Comparison of ENCODE assay signal across 8 cellular contexts in genomic region chr1:227948493-227949260, GRCh38. TPM values are rescaled to one million over a fixed set of nuclear protein-coding genes. Genes with fewer than 3 reads are reported as not detected.
DNase-seq lines count a peak whose midpoint lies in the region; ATAC-seq and TF ChIP-seq lines count a peak whose summit lies in the region.

No MANE protein-coding gene starts in this region.

- H3K27me3 Mint-ChIP-seq in CD4-positive, CD25-positive, alpha-beta regulatory T cell, result peaks cover 44% of the 10 kb centered on the region
- H3K27me3 Mint-ChIP-seq in neural crest cell (ENCODE audit: low read depth), result peaks cover 36% of the 10 kb centered on the region

- no peak for DNase-seq in CD4-positive, CD25-positive, alpha-beta regulatory T cell
- DNase-seq in LNCaP clone FGC (ENCODE audit: low read depth) (no peak), dorsolateral prefrontal cortex (peak in 4 of 10 donors; percentile 7 to 31 (median 22)), neural crest cell (ENCODE audit: low read depth, low spot score) (no peak), Ammon's horn (ENCODE audit: low spot score) (no peak), NCI-H1694 treated with DMSO at 0.1 percent for 48 hours (lab: John Stamatoyannopoulos, UW) (no peak)
- no peak for DNase-seq in central memory CD4-positive, alpha-beta T cell

- no peak for ATAC-seq in CD4-positive, CD25-positive, alpha-beta regulatory T cell (ENCODE audit: low read depth in 2 of 2)
- ATAC-seq in HG02938 (IDR thresholded peaks at IDR 0.05; ENCODE audit: unreplicated experiment), result no peak

- TF ChIP-seq CTCF in LNCaP clone FGC (IDR thresholded peaks at IDR 0.05; ENCODE audit: control insufficient read depth, extremely low read depth, insufficient read depth) (no peak), dorsolateral prefrontal cortex (IDR thresholded peaks at IDR 0.05 in 54 of 56, conservative IDR thresholded peaks at IDR 0.05 in 2 of 56; ENCODE audit: low read depth in 1 of 56, partially characterized antibody in 56 of 56) (no peak), neural crest cell (conservative IDR thresholded peaks at IDR 0.05) (no peak)

- no peak overlapping the region for H3K27ac Mint-ChIP-seq in CD4-positive, CD25-positive, alpha-beta regulatory T cell
- H3K27ac Mint-ChIP-seq in neural crest cell (ENCODE audit: unreplicated experiment), result no peak overlapping the region

- peak overlapping the region in 3 of 4 donors; percentile 67 to 78 (median 75) for H3K4me3 Mint-ChIP-seq in CD4-positive, CD25-positive, alpha-beta regulatory T cell
- H3K4me3 Mint-ChIP-seq in neural crest cell, result peak overlapping the region; percentile 80

- no peaks in the 10 kb centered on the region for H3K9me3 ChIP-seq in CD4-positive, CD25-positive, alpha-beta regulatory T cell (ENCODE audit: control insufficient read depth in 2 of 2, low read length in 2 of 2)

- no peaks in the 10 kb centered on the region for H3K27me3 ChIP-seq in CD4-positive, CD25-positive, alpha-beta regulatory T cell (ENCODE audit: control insufficient read depth, insufficient read depth, low read length)
- H3K27me3 ChIP-seq in dorsolateral prefrontal cortex, result peaks cover 0 to 43% (median 14%) of the 10 kb centered on the region in 45 donors

- H3K36me3 Mint-ChIP-seq in CD4-positive, CD25-positive, alpha-beta regulatory T cell, result no peaks in the 10 kb centered on the region
- H3K36me3 Mint-ChIP-seq in neural crest cell (ENCODE audit: low read depth), result no peaks in the 10 kb centered on the region

- no peak overlapping the region for H3K27ac ChIP-seq in CD4-positive, CD25-positive, alpha-beta regulatory T cell (ENCODE audit: insufficient read depth, low read length, poor library complexity, severe bottlenecking)
- H3K27ac ChIP-seq in dorsolateral prefrontal cortex, result no peak overlapping the region

- H3K36me3 ChIP-seq in CD4-positive, CD25-positive, alpha-beta regulatory T cell (ENCODE audit: control insufficient read depth, insufficient read depth, low read length), result no peaks in the 10 kb centered on the region

- H3K4me1 Mint-ChIP-seq in CD4-positive, CD25-positive, alpha-beta regulatory T cell, result peaks cover 0 to 20% (median 3%) of the 10 kb centered on the region in 4 donors
- peaks cover 4% of the 10 kb centered on the region for H3K4me1 Mint-ChIP-seq in neural crest cell

- peaks cover 0 to 2% (median 0%) of the 10 kb centered on the region in 7 donors for H3K9me3 Mint-ChIP-seq in CD4-positive, CD25-positive, alpha-beta regulatory T cell
- no peaks in the 10 kb centered on the region for H3K9me3 Mint-ChIP-seq in neural crest cell

- no peak overlapping the region for H3K4me3 ChIP-seq in CD4-positive, CD25-positive, alpha-beta regulatory T cell (ENCODE audit: low read depth, low read length)
- H3K4me3 ChIP-seq in LNCaP clone FGC (ENCODE audit: low read depth, low read length) (peak overlapping the region; percentile 55), dorsolateral prefrontal cortex (peak overlapping the region in 56 of 59 donors; percentile 7 to 69 (median 46))

- peaks cover 17% of the 10 kb centered on the region for H3K4me1 ChIP-seq in CD4-positive, CD25-positive, alpha-beta regulatory T cell (ENCODE audit: control insufficient read depth, insufficient read depth, low read length, poor library complexity, severe bottlenecking)

- intact Hi-C loops in dorsolateral prefrontal cortex (cut with DNase I), result loop anchor here in 1 of 2 donors (5.0 kb wide), 1 partner anchor 466 kb away; no protein-coding TSS in a partner anchor

RNA-seq across cellular contexts. Expression of gene WNT9A, which starts 0.9 kb away (rescaled TPM):
- 0.20 TPM for total RNA-seq in CD4-positive, CD25-positive, alpha-beta regulatory T cell
- not detected for polyA plus RNA-seq in CD4-positive, CD25-positive, alpha-beta regulatory T cell
- 1 to 10 TPM in 72 of 120 experiments, under 1 TPM in 48; 0.24 to 3.3 (median 1.2) TPM for total RNA-seq in dorsolateral prefrontal cortex
- total RNA-seq in neural crest cell, result 0.48 and 0.54 TPM in 2 replicates

RNA-seq across cellular contexts. Expression of gene WNT3A, which starts 58.1 kb away (rescaled TPM):
- total RNA-seq in CD4-positive, CD25-positive, alpha-beta regulatory T cell, result not detected
- polyA plus RNA-seq in CD4-positive, CD25-positive, alpha-beta regulatory T cell, result not detected
- total RNA-seq in dorsolateral prefrontal cortex, result not detected
- total RNA-seq in neural crest cell, result not detected in 2 replicates
